9 cellular contexts compared by ENCODE assay signal in genomic region chr21:44006017-44006624, GRCh38. TPM values are rescaled to one million over a fixed set of nuclear protein-coding genes. Genes with fewer than 3 reads are reported as not detected.
DNase-seq lines count a peak whose midpoint lies in the region; ATAC-seq, FAIRE-seq and TF ChIP-seq lines count a peak whose summit lies in the region.
"Had no signal": no experiment of that assay in that cellular context is flagged by ENCODE, and none has a peak within 500 bp of the region (broad histone marks: within the 10 kb centered on the region; RNA-seq: fewer than 3 reads in every experiment).

No MANE protein-coding gene starts in this region.

- DNase-seq in HTR-8/SVneo (ENCODE audit: insufficient read length, low spot score) (peak; percentile 63), dedifferentiated amniotic fluid mesenchymal stem cell (ENCODE audit: extremely low spot score) (peak; percentile 68), right lobe of liver (no peak), tibial artery (peak; percentile 39 to 78), cerebellum (ENCODE audit: low spot score) (no peak), nucleus accumbens (lab: John Stamatoyannopoulos, UW) (no peak), H7 (no peak)

- H3K4me3 ChIP-seq in right lobe of liver (no peak overlapping the region), tibial artery (no peak overlapping the region), H7 (ENCODE audit: insufficient read depth, low read depth, low read length) (no peak overlapping the region)

- TF ChIP-seq CTCF in right lobe of liver (IDR thresholded peaks at IDR 0.05) (no peak), tibial artery (IDR thresholded peaks at IDR 0.05) (no peak)

- no peak for TF ChIP-seq POLR2A in right lobe of liver (IDR thresholded peaks at IDR 0.05)

- H3K9me3 ChIP-seq in right lobe of liver (no peaks in the 10 kb centered on the region), tibial artery (no peaks in the 10 kb centered on the region)

- no peaks in the 10 kb centered on the region for H3K36me3 ChIP-seq in right lobe of liver
- no peaks in the 10 kb centered on the region for H3K36me3 ChIP-seq in tibial artery
- H3K36me3 ChIP-seq in H7 (replicated peaks; ENCODE audit: control insufficient read depth, insufficient read depth, low read length), result no peaks in the 10 kb centered on the region

- H3K4me1 ChIP-seq in right lobe of liver (peaks cover 0 to 14% (median 6%) of the 10 kb centered on the region in 4 donors), tibial artery (peaks cover 0 to 18% (median 9%) of the 10 kb centered on the region in 4 donors)

- intact Hi-C loops in right lobe of liver (cut with DNase I) (no loop called here), tibial artery (cut with DNase I; ENCODE audit: low total_unique reads) (no loop called here)

- WGBS in right lobe of liver (ENCODE audit: insufficient coverage, low coverage, low lambda C conversion rate, missing lambda C conversion rate), result 57% methylated on average over 8 of the region's 9 CpGs

- FAIRE-seq in HTR-8/SVneo (lab: Jason Lieb, UNC), result no peak
- FAIRE-seq: GM12892 had no signal

- ATAC-seq in right lobe of liver (peak; percentile 24 to 61 (median 44)), GM18511 (IDR thresholded peaks at IDR 0.05; ENCODE audit: unreplicated experiment) (no peak)

- H3K27me3 ChIP-seq in right lobe of liver, result no peaks in the 10 kb centered on the region
- H3K27me3 ChIP-seq in tibial artery, result no peaks in the 10 kb centered on the region
- no peaks in the 10 kb centered on the region for H3K27me3 ChIP-seq in H7 (ENCODE audit: control insufficient read depth, insufficient read depth, low read length)

- H3K27ac ChIP-seq in right lobe of liver (peak overlapping the region; percentile 62 to 76 (median 73)), tibial artery (peak overlapping the region; percentile 48 to 61)

RNA-seq across cellular contexts. Expression of gene TRAPPC10, which starts 6.0 kb away (rescaled TPM):
- total RNA-seq in right lobe of liver, result 10 to 100 TPM; 15.4 to 25.6 (median 18.4) TPM
- total RNA-seq in cerebellum, result 24.9 TPM
- total RNA-seq in H7 (2014; rRNA removed; shearing (Covaris generic)), result 24.8 and 34.5 TPM in 2 replicates

Comparison
In these comparisons a context has a peak if more than half of its experiments do, and no peak if none do; other contexts are left out.
1. DNase-seq: peak in HTR-8/SVneo (single experiment), dedifferentiated amniotic fluid mesenchymal stem cell (single experiment) and tibial artery (2 of 2); none in right lobe of liver (0 of 3), cerebellum (single experiment), nucleus accumbens (0 of 56) and H7 (single experiment).